Comparison of ENCODE assay signal across 28 cellular contexts in genomic region chr4:25821267-25821666, GRCh38.
"Had no signal": no experiment of that assay in that cellular context is flagged by ENCODE, and none has a peak within 500 bp of the region (broad histone marks: within the 10 kb centered on the region; RNA-seq: fewer than 3 reads in every experiment).

No MANE protein-coding gene starts in this region.

- H3K36me3 ChIP-seq: prostate gland, suprapubic skin, thoracic aorta, tibial artery had no signal

- H3K27me3 Mint-ChIP-seq: naive thymus-derived CD4-positive, alpha-beta T cell; natural killer cell treated with Interleukin-12 subunit alpha and Interleukin-12 subunit beta and Interleukin-15 and Interleukin-18, amount 100 ng/mL, for 72 hours; stimulated activated naive CD8-positive, alpha-beta T cell treated with anti-CD3 and anti-CD28 coated beads, Interleukin-15, Interleukin-2, amounts not matched to agents 100 ng/mL and 50 ng/mL, for 24 hours had no signal

- H3K4me1 Mint-ChIP-seq: immature natural killer cell had no signal

- H3K9me3 ChIP-seq: left ventricle myocardium inferior, mucosa of descending colon, pancreas, prostate gland, suprapubic skin, thoracic aorta, tibial artery, upper lobe of right lung had no signal

- H3K4me3 Mint-ChIP-seq: immature natural killer cell; naive thymus-derived CD4-positive, alpha-beta T cell; natural killer cell treated with Interleukin-12 subunit alpha and Interleukin-12 subunit beta and Interleukin-15 and Interleukin-18, amount 100 ng/mL, for 72 hours; stimulated activated naive CD8-positive, alpha-beta T cell treated with anti-CD3 and anti-CD28 coated beads, Interleukin-15, Interleukin-2, amounts not matched to agents 100 ng/mL and 50 ng/mL, for 24 hours had no signal

- H3K27ac Mint-ChIP-seq: immature natural killer cell; naive thymus-derived CD4-positive, alpha-beta T cell; natural killer cell treated with Interleukin-12 subunit alpha and Interleukin-12 subunit beta and Interleukin-15 and Interleukin-18, amount 100 ng/mL, for 72 hours; stimulated activated naive CD8-positive, alpha-beta T cell treated with anti-CD3 and anti-CD28 coated beads, Interleukin-15, Interleukin-2, amounts not matched to agents 100 ng/mL and 50 ng/mL, for 24 hours had no signal

- H3K27ac ChIP-seq: left ventricle myocardium inferior, pancreas, prostate gland, skin epidermis, suprapubic skin, thoracic aorta, tibial artery, upper lobe of right lung had no signal

- H3K4me3 ChIP-seq: left ventricle myocardium inferior, lung, mucosa of descending colon, pancreas, prostate gland, skin epidermis, suprapubic skin, thoracic aorta, tibial artery, upper lobe of right lung had no signal

- DNase-seq: immature natural killer cell; kidney; left colon; left ventricle myocardium inferior; mesendoderm; midbrain; mucosa of descending colon; naive thymus-derived CD4-positive, alpha-beta T cell; pancreas; posterior cingulate gyrus; retina; right cardiac atrium; stimulated activated CD4-positive, alpha-beta T cell treated with anti-CD3 and anti-CD28 coated beads, Interleukin-12 subunit alpha, Interleukin-12 subunit beta, amount 100 ng/mL, for 4 hours; stimulated activated CD4-positive, alpha-beta T cell treated with anti-CD3 and anti-CD28 coated beads, Interleukin-15, amount 100 ng/mL, for 24 hours; stimulated activated CD4-positive, alpha-beta T cell treated with anti-CD3 and anti-CD28 coated beads, Interleukin-2, amount 100 ng/mL, for 24 hours; stimulated activated CD4-positive, alpha-beta T cell treated with anti-CD3 and anti-CD28 coated beads, Interleukin-4, amount 100 ng/mL, for 1 hour; stimulated activated naive CD4-positive, alpha-beta T cell; tibial artery; trophoblast cell; upper lobe of right lung had no signal

- H3K9me3 Mint-ChIP-seq: immature natural killer cell; naive thymus-derived CD4-positive, alpha-beta T cell; natural killer cell treated with Interleukin-12 subunit alpha and Interleukin-12 subunit beta and Interleukin-15 and Interleukin-18, amount 100 ng/mL, for 72 hours; stimulated activated naive CD8-positive, alpha-beta T cell treated with anti-CD3 and anti-CD28 coated beads, Interleukin-15, Interleukin-2, amounts not matched to agents 100 ng/mL and 50 ng/mL, for 24 hours had no signal

- H3K4me1 ChIP-seq: left ventricle myocardium inferior, pancreas, prostate gland, suprapubic skin, upper lobe of right lung had no signal

- H3K27me3 ChIP-seq: pancreas, suprapubic skin, tibial artery, upper lobe of right lung had no signal

- ATAC-seq: mucosa of descending colon; naive thymus-derived CD4-positive, alpha-beta T cell; natural killer cell treated with Interleukin-12 subunit alpha and Interleukin-12 subunit beta and Interleukin-15 and Interleukin-18, amount 100 ng/mL, for 72 hours; pancreas; right cardiac atrium; sciatic nerve; upper lobe of right lung had no signal
